39 cellular contexts compared by ENCODE assay signal in the genomic region with DNA sequence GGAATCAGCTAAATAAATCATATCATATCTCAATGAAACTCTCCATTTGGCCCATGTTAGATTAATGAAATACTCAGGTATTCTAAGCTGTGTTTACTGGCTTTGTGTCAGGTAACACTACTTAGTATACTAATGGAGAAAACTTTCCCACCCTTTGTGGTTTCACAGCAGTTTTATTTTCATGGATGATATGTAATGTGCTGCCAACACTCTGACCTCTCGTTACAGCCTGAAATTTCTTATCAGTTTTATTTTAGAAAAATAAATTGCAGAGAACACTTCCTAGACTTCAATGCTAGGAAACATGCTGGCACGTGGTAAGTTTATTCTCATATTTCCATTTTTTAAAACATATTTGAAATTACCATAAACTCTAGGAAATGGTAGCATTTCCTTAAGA.
"Had no signal": no experiment of that assay in that cellular context is flagged by ENCODE, and none has a peak within 500 bp of the region (broad histone marks: within the 10 kb centered on the region; RNA-seq: fewer than 3 reads in every experiment).

No MANE protein-coding gene starts in this region.

- H3K27me3 ChIP-seq: adrenal gland, ascending aorta, body of pancreas, brain microvascular endothelial cell, breast epithelium, cardiac muscle cell had no signal

- H3K9me3 ChIP-seq: adrenal gland, body of pancreas had no signal

- H3K27ac Mint-ChIP-seq: activated naive CD4-positive, alpha-beta T cell treated with anti-CD3 and anti-CD28 coated beads for 36 hours; activated naive CD4-positive, alpha-beta T cell treated with anti-CD3 and anti-CD28 coated beads, Interleukin-2, amount 10 ng/mL, durations not matched to agents 7 days and 5 days; activated naive CD4-positive, alpha-beta T cell treated with anti-CD3 and anti-CD28 coated beads, Interleukin-2, amount 50 U/mL, for 24 hours; activated naive CD4-positive, alpha-beta T cell treated with anti-CD3 and anti-CD28 coated beads, Interleukin-2, amount 50 U/mL, for 72 hours; activated naive CD8-positive, alpha-beta T cell; activated naive CD8-positive, alpha-beta T cell treated with anti-CD3 and anti-CD28 coated beads for 36 hours; activated naive CD8-positive, alpha-beta T cell treated with anti-CD3 and anti-CD28 coated beads, Interleukin-2, amount 10 ng/mL, durations not matched to agents 7 days and 5 days; activated naive CD8-positive, alpha-beta T cell treated with anti-CD3 and anti-CD28 coated beads, Interleukin-2, amount 50 U/mL, for 24 hours; activated T-cell treated with anti-CD3 and anti-CD28 coated beads, Interleukin-2, amount 50 U/mL, for 24 hours; activated T-cell treated with anti-CD3 and anti-CD28 coated beads, Interleukin-2, amount 50 U/mL, for 72 hours; activated T-helper 1 cell treated with anti-CD3 and anti-CD28 coated beads, Interleukin-12 subunit alpha, Interleukin-12 subunit beta, Interleukin-2, Interleukin-4 antibody, amounts not matched to agents 30 ng/mL and 10 ng/mL and 1 ng/mL, durations not matched to agents 14 hours and 24 hours and 36 hours; activated T-helper 17 cell treated with anti-CD3 and anti-CD28 coated beads, Interleukin-2, amount 50 U/mL, for 72 hours; activated T-helper 2 cell treated with anti-CD3 and anti-CD28 coated beads, Interferon-gamma antibody, Interleukin-2, Interleukin-4, amounts not matched to agents 10 μg/mL and 5 μg/mL and 100 μg/mL, durations not matched to agents 14 hours and 24 hours and 36 hours; brain had no signal

- H3K4me3 Mint-ChIP-seq: activated naive CD4-positive, alpha-beta T cell treated with anti-CD3 and anti-CD28 coated beads for 36 hours; activated naive CD4-positive, alpha-beta T cell treated with anti-CD3 and anti-CD28 coated beads, Interleukin-2, amount 10 ng/mL, durations not matched to agents 7 days and 5 days; activated naive CD4-positive, alpha-beta T cell treated with anti-CD3 and anti-CD28 coated beads, Interleukin-2, amount 50 U/mL, for 24 hours; activated naive CD8-positive, alpha-beta T cell; activated naive CD8-positive, alpha-beta T cell treated with anti-CD3 and anti-CD28 coated beads for 36 hours; activated naive CD8-positive, alpha-beta T cell treated with anti-CD3 and anti-CD28 coated beads, Interleukin-2, amount 10 ng/mL, durations not matched to agents 7 days and 5 days; activated naive CD8-positive, alpha-beta T cell treated with anti-CD3 and anti-CD28 coated beads, Interleukin-2, amount 50 U/mL, for 24 hours; activated T-cell treated with anti-CD3 and anti-CD28 coated beads, Interleukin-2, amount 50 U/mL, for 24 hours; activated T-cell treated with anti-CD3 and anti-CD28 coated beads, Interleukin-2, amount 50 U/mL, for 4 hours; activated T-cell treated with anti-CD3 and anti-CD28 coated beads, Interleukin-2, amount 50 U/mL, for 72 hours; activated T-helper 1 cell treated with anti-CD3 and anti-CD28 coated beads, Interleukin-12 subunit alpha, Interleukin-12 subunit beta, Interleukin-2, Interleukin-4 antibody, amounts not matched to agents 30 ng/mL and 10 ng/mL and 1 ng/mL, durations not matched to agents 14 hours and 24 hours and 36 hours; activated T-helper 17 cell treated with anti-CD3 and anti-CD28 coated beads, Interleukin-2, amount 50 U/mL, for 72 hours; brain; central memory CD8-positive, alpha-beta T cell had no signal

- H3K27me3 Mint-ChIP-seq: activated naive CD4-positive, alpha-beta T cell treated with anti-CD3 and anti-CD28 coated beads, Interleukin-2, amount 10 ng/mL, durations not matched to agents 7 days and 5 days; activated naive CD4-positive, alpha-beta T cell treated with anti-CD3 and anti-CD28 coated beads, Interleukin-2, amount 50 U/mL, for 24 hours; activated naive CD8-positive, alpha-beta T cell; activated naive CD8-positive, alpha-beta T cell treated with anti-CD3 and anti-CD28 coated beads for 36 hours; activated naive CD8-positive, alpha-beta T cell treated with anti-CD3 and anti-CD28 coated beads, Interleukin-2, amount 10 ng/mL, durations not matched to agents 7 days and 5 days; activated naive CD8-positive, alpha-beta T cell treated with anti-CD3 and anti-CD28 coated beads, Interleukin-2, amount 50 U/mL, for 24 hours; activated T-cell treated with anti-CD3 and anti-CD28 coated beads, Interleukin-2, amount 50 U/mL, for 24 hours; activated T-helper 17 cell treated with anti-CD3 and anti-CD28 coated beads, Interleukin-2, amount 50 U/mL, for 72 hours; central memory CD8-positive, alpha-beta T cell had no signal

- H3K27ac ChIP-seq: adrenal gland, ascending aorta, body of pancreas, brain microvascular endothelial cell, breast epithelium, cardiac muscle cell had no signal

- FAIRE-seq: bronchial epithelial cell had no signal

- H3K4me1 ChIP-seq: adrenal gland, body of pancreas, breast epithelium had no signal

- H3K9me3 Mint-ChIP-seq: activated naive CD8-positive, alpha-beta T cell treated with anti-CD3 and anti-CD28 coated beads, Interleukin-2, amount 10 ng/mL, durations not matched to agents 7 days and 5 days had no signal

- H3K4me1 Mint-ChIP-seq: activated naive CD4-positive, alpha-beta T cell treated with anti-CD3 and anti-CD28 coated beads, Interleukin-2, amount 10 ng/mL, durations not matched to agents 7 days and 5 days; activated naive CD4-positive, alpha-beta T cell treated with anti-CD3 and anti-CD28 coated beads, Interleukin-2, amount 50 U/mL, for 24 hours; activated naive CD8-positive, alpha-beta T cell treated with anti-CD3 and anti-CD28 coated beads for 36 hours; activated naive CD8-positive, alpha-beta T cell treated with anti-CD3 and anti-CD28 coated beads, Interleukin-2, amount 10 ng/mL, durations not matched to agents 7 days and 5 days; activated naive CD8-positive, alpha-beta T cell treated with anti-CD3 and anti-CD28 coated beads, Interleukin-2, amount 50 U/mL, for 24 hours; activated T-helper 17 cell treated with anti-CD3 and anti-CD28 coated beads, Interleukin-2, amount 50 U/mL, for 72 hours; central memory CD8-positive, alpha-beta T cell had no signal

- H3K36me3 Mint-ChIP-seq: activated naive CD4-positive, alpha-beta T cell treated with anti-CD3 and anti-CD28 coated beads, Interleukin-2, amount 10 ng/mL, durations not matched to agents 7 days and 5 days; activated naive CD4-positive, alpha-beta T cell treated with anti-CD3 and anti-CD28 coated beads, Interleukin-2, amount 50 U/mL, for 24 hours; activated naive CD8-positive, alpha-beta T cell; activated naive CD8-positive, alpha-beta T cell treated with anti-CD3 and anti-CD28 coated beads for 36 hours; activated naive CD8-positive, alpha-beta T cell treated with anti-CD3 and anti-CD28 coated beads, Interleukin-2, amount 10 ng/mL, durations not matched to agents 7 days and 5 days; brain had no signal

- H3K4me3 ChIP-seq: adrenal gland, ascending aorta, body of pancreas, breast epithelium, cardiac muscle cell had no signal

- DNase-seq: activated effector memory CD4-positive, alpha-beta T cell treated with Interleukin-2 at 50 U/mL for 16 hours; activated gamma-delta T cell; activated gamma-delta T cell treated with Interleukin-2 at 50 U/mL for 16 hours; activated naive CD4-positive, alpha-beta T cell; activated naive CD4-positive, alpha-beta T cell treated with anti-CD3 and anti-CD28 coated beads for 36 hours; activated naive CD4-positive, alpha-beta T cell treated with anti-CD3 and anti-CD28 coated beads, Interleukin-2, amount 10 ng/mL, durations not matched to agents 7 days and 5 days; activated naive CD4-positive, alpha-beta T cell treated with anti-CD3 and anti-CD28 coated beads, Interleukin-2, amount 50 U/mL, for 16 hours; activated naive CD4-positive, alpha-beta T cell treated with Interleukin-2 at 50 U/mL for 16 hours; activated naive CD8-positive, alpha-beta T cell treated with anti-CD3 and anti-CD28 coated beads for 36 hours; activated naive CD8-positive, alpha-beta T cell treated with anti-CD3 and anti-CD28 coated beads, Interleukin-2, amount 10 ng/mL, durations not matched to agents 7 days and 5 days; activated naive CD8-positive, alpha-beta T cell treated with anti-CD3 and anti-CD28 coated beads, Interleukin-2, amount 50 U/mL, for 24 hours; activated T-cell treated with anti-CD3 and anti-CD28 coated beads for 4 hours; activated T-cell treated with anti-CD3 and anti-CD28 coated beads, Interleukin-2, amount 50 U/mL, for 1 hour; activated T-cell treated with anti-CD3 and anti-CD28 coated beads, Interleukin-2, amount 50 U/mL, for 24 hours; activated T-cell treated with anti-CD3 and anti-CD28 coated beads, Interleukin-2, amount 50 U/mL, for 4 hours; activated T-cell treated with anti-CD3 and anti-CD28 coated beads, Interleukin-2, amount 50 U/mL, for 48 hours; activated T-cell treated with anti-CD3 and anti-CD28 coated beads, Interleukin-2, amount 50 U/mL, for 72 hours; adrenal gland; amniotic stem cell; amygdala; anterior cingulate cortex; aorta; body of pancreas; brain microvascular endothelial cell; caudate nucleus; central memory CD4-positive, alpha-beta T cell; cerebellar nuclear complex had no signal

- H3K36me3 ChIP-seq: adrenal gland, ascending aorta, brain microvascular endothelial cell, breast epithelium, cardiac muscle cell had no signal
